In the genomic region with DNA sequence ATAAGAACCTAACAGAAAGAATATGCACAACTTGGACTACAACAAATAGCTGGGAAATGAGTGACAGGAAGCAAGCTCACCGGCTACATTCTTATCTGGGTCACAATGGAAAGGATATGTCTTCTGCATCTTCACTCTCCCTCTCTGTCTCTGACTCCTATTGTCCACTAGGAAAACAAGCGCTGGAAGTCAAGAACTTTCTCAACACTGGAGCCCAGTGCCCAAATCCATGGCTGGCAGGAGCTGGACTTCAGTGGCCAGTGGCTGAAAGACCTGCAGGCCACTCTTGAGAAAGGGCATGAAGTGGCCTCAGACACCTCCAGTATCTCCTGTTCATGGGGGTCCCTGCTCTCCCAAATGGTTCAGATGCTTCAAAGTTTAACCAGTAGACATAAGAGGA, we compare ENCODE assay signal across 16 cellular contexts.
DNase-seq lines count a peak whose midpoint lies in the region; ATAC-seq, FAIRE-seq and TF ChIP-seq lines count a peak whose summit lies in the region.
"Had no signal": no experiment of that assay in that cellular context is flagged by ENCODE, and none has a peak within 500 bp of the region (broad histone marks: within the 10 kb centered on the region; RNA-seq: fewer than 3 reads in every experiment).

No MANE protein-coding gene starts in this region.

- H3K4me1 ChIP-seq in pancreas, result peaks cover 38 to 43% (median 38%) of the 10 kb centered on the region in 3 donors
- peaks cover 36% of the 10 kb centered on the region for H3K4me1 ChIP-seq in CD4-positive, alpha-beta memory T cell (ENCODE audit: insufficient read depth, low read length)

- no peak for ATAC-seq in pancreas
- ATAC-seq: activated CD4-positive, CD25-positive, alpha-beta regulatory T cell treated with anti-CD3 and anti-CD28 coated beads, Interleukin-2, amount 50 U/mL, for 24 hours; GM23338; natural killer cell treated with Interleukin-12 subunit alpha and Interleukin-12 subunit beta and Interleukin-15 and Interleukin-18, amount 100 ng/mL, for 72 hours had no signal

- no peak for FAIRE-seq in pancreas (lab: Jason Lieb, UNC)

- peak overlapping the region; percentile 78 for H3K4me3 Mint-ChIP-seq in HFFc6
- no peak overlapping the region for H3K4me3 Mint-ChIP-seq in CD4-positive, alpha-beta memory T cell
- H3K4me3 Mint-ChIP-seq: GM23338; natural killer cell treated with Interleukin-12 subunit alpha and Interleukin-12 subunit beta and Interleukin-15 and Interleukin-18, amount 100 ng/mL, for 72 hours had no signal

- peak overlapping the region; percentile 78 for H3K27ac Mint-ChIP-seq in HFFc6
- H3K27ac Mint-ChIP-seq in CD4-positive, alpha-beta memory T cell, result peak overlapping the region in 1 of 7 donors; percentile 77
- H3K27ac Mint-ChIP-seq: GM23338; natural killer cell treated with Interleukin-12 subunit alpha and Interleukin-12 subunit beta and Interleukin-15 and Interleukin-18, amount 100 ng/mL, for 72 hours had no signal

- intact Hi-C loops in pancreas (cut with DNase I), result no loop called here
- intact Hi-C loops in CD4-positive, alpha-beta memory T cell (cut with micrococcal nuclease), result no loop called here

- H3K9me3 Mint-ChIP-seq in HFFc6, result no peaks in the 10 kb centered on the region
- H3K9me3 Mint-ChIP-seq in CD4-positive, alpha-beta memory T cell, result no peaks in the 10 kb centered on the region
- H3K9me3 Mint-ChIP-seq: natural killer cell treated with Interleukin-12 subunit alpha and Interleukin-12 subunit beta and Interleukin-15 and Interleukin-18, amount 100 ng/mL, for 72 hours had no signal

- H3K9me3 ChIP-seq in pancreas, result no peaks in the 10 kb centered on the region
- no peaks in the 10 kb centered on the region for H3K9me3 ChIP-seq in CD4-positive, alpha-beta memory T cell (ENCODE audit: control insufficient read depth in 1 of 2, low read length in 2 of 2)
- H3K9me3 ChIP-seq: adrenal gland had no signal

- H3K27me3 ChIP-seq in pancreas, result no peaks in the 10 kb centered on the region
- no peaks in the 10 kb centered on the region for H3K27me3 ChIP-seq in CD4-positive, alpha-beta memory T cell (ENCODE audit: insufficient read depth, low read length)
- H3K27me3 ChIP-seq: adrenal gland had no signal

- H3K4me1 Mint-ChIP-seq in HFFc6 (ENCODE audit: low read depth), result peaks cover 60% of the 10 kb centered on the region
- peaks cover 26 to 44% (median 35%) of the 10 kb centered on the region in 4 donors for H3K4me1 Mint-ChIP-seq in CD4-positive, alpha-beta memory T cell

- CTCF ChIA-PET in CD4-positive, alpha-beta memory T cell (lab: Charles Lee; ENCODE audit: partially characterized antibody), result interaction anchor here (1.1 kb wide), 1 partner anchor 62 kb away, joined by 3 read pairs; a partner anchor contains a TSS

- DNase-seq in HFFc6, result no peak
- DNase-seq in coronary artery (ENCODE audit: low spot score), result peak; percentile 67
- DNase-seq in pancreas, result no peak
- DNase-seq in CD4-positive, alpha-beta memory T cell, result no peak
- no peak for DNase-seq in SK-N-DZ (ENCODE audit: low spot score)
- no peak for DNase-seq in GM03348 (ENCODE audit: low spot score)
- DNase-seq in NCI-H345 (lab: John Stamatoyannopoulos, UW), result no peak
- DNase-seq: activated T-cell treated with anti-CD3 and anti-CD28 coated beads for 4 hours, AML-193, foreskin melanocyte, NCI-H2107 had no signal

- H3K4me3 ChIP-seq in coronary artery (peak overlapping the region; percentile 28), pancreas (no peak overlapping the region)
- H3K4me3 ChIP-seq in CD4-positive, alpha-beta memory T cell (ENCODE audit: low read length in 2 of 2), result no peak overlapping the region
- H3K4me3 ChIP-seq: adrenal gland, GM23338 had no signal

- WGBS in pancreas, 2 donors, result 76% methylated on average over 2 of the region's 2 CpGs

- peak overlapping the region; percentile 97 for H3K27ac ChIP-seq in 22Rv1
- peak overlapping the region; percentile 82 to 86 for H3K27ac ChIP-seq in coronary artery
- H3K27ac ChIP-seq in pancreas, result peak overlapping the region in 3 of 4 donors; percentile 39 to 91 (median 91)
- no peak overlapping the region for H3K27ac ChIP-seq in CD4-positive, alpha-beta memory T cell (ENCODE audit: low read depth, low read length)

- H3K36me3 Mint-ChIP-seq in HFFc6 (ENCODE audit: low read depth), result peaks cover 12% of the 10 kb centered on the region; the same call in 1 of the 2 replicates
- no peaks in the 10 kb centered on the region for H3K36me3 Mint-ChIP-seq in CD4-positive, alpha-beta memory T cell
- H3K36me3 Mint-ChIP-seq: natural killer cell treated with Interleukin-12 subunit alpha and Interleukin-12 subunit beta and Interleukin-15 and Interleukin-18, amount 100 ng/mL, for 72 hours had no signal

- H3K36me3 ChIP-seq in pancreas, result no peaks in the 10 kb centered on the region
- no peaks in the 10 kb centered on the region for H3K36me3 ChIP-seq in CD4-positive, alpha-beta memory T cell (ENCODE audit: insufficient read depth, low read length)
- H3K36me3 ChIP-seq: adrenal gland had no signal

- TF ChIP-seq CTCF in 22Rv1 (IDR thresholded peaks at IDR 0.05), result no peak
- TF ChIP-seq CTCF in HFFc6 (IDR thresholded peaks at IDR 0.05), result no peak
- TF ChIP-seq CTCF in coronary artery (IDR thresholded peaks at IDR 0.05), result no peak
- no peak for TF ChIP-seq CTCF in pancreas (IDR thresholded peaks at IDR 0.05)

- no peaks in the 10 kb centered on the region for H3K27me3 Mint-ChIP-seq in HFFc6 (ENCODE audit: insufficient read depth)
- peaks cover 9 to 16% of the 10 kb centered on the region in 2 donors for H3K27me3 Mint-ChIP-seq in CD4-positive, alpha-beta memory T cell

- POLR2A ChIA-PET in CD4-positive, alpha-beta memory T cell (lab: Charles Lee; ENCODE audit: partially characterized antibody), result no interaction called here
